In the genomic region with DNA sequence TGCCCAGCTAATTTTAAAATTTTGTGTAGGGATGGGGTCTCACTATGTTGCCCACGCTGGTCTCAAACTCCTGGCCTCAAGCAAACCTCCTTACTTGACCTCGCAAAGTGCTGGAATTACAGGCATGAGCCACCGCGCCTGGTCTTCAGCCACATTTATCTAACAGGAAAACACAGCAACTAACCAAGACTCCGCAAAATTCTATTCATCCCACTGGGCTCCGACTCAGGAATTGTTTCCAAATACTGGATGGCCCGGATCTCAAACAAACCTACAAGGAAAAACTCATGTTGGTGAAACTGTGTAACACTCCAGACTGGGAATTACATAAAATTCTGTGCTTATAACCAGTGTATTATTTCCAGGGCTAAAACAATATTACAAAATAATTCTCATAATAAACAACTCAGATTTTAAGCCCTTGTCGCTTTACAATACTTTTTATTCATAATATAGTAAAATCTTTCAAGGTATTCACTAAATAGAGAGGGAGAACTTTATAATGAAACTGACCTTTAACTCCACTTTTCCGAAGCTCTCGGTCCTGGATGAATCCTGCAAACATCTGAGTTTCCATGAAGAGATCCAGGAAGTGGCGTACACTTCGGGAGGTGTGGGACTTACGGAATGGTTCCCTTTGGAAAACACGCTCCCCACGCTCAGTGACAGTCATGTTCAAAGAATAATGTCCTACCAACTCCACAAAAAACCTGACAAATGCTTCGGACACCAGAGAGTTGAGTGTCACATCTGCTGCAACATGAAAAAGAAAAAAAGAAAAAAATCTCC, we compare ENCODE assay signal across 21 cellular contexts.
"Had no signal": no experiment of that assay in that cellular context is flagged by ENCODE, and none has a peak within 500 bp of the region (broad histone marks: within the 10 kb centered on the region; RNA-seq: fewer than 3 reads in every experiment).

No MANE protein-coding gene starts in this region.

- H3K9me3 ChIP-seq: esophagus squamous epithelium, neutrophil, testis, transverse colon had no signal

- FAIRE-seq: colon, islet of Langerhans, urothelium cell line had no signal

- H3K36me3 ChIP-seq: cardiac muscle cell, neutrophil, transverse colon had no signal

- H3K4me1 ChIP-seq: testis, transverse colon had no signal

- H3K27ac ChIP-seq: cardiac muscle cell, esophagus squamous epithelium, neutrophil, skin epidermis, testis, transverse colon had no signal

- H3K4me3 ChIP-seq: cardiac muscle cell, esophagus squamous epithelium, skin epidermis, testis, transverse colon had no signal

- DNase-seq: cerebellar nuclear complex; esophagus squamous epithelium; foreskin fibroblast; head of caudate nucleus; hypothalamus; mammary epithelial cell; naive thymus-derived CD4-positive, alpha-beta T cell; nephron progenitor cell; stimulated activated CD4-positive, alpha-beta T cell treated with anti-CD3 and anti-CD28 coated beads, Interleukin-2, amount 100 ng/mL, for 24 hours; stimulated activated CD4-positive, alpha-beta T cell treated with anti-CD3 and anti-CD28 coated beads, Interleukin-4, amount 100 ng/mL, for 4 hours; stimulated activated naive B cell treated with anti-CD40 and anti-IgM and Interleukin-4, amounts not matched to agents 10 μg/mL and 1 μg/mL and 100 μg/mL, for 72 hours; stimulated activated naive CD8-positive, alpha-beta T cell treated with anti-CD3 and anti-CD28 coated beads, Interleukin-15, amount 100 ng/mL, for 72 hours; testis; transverse colon had no signal

- H3K27me3 ChIP-seq: cardiac muscle cell, esophagus squamous epithelium, testis, transverse colon had no signal

- ATAC-seq: naive thymus-derived CD4-positive, alpha-beta T cell; sciatic nerve; stimulated activated naive B cell treated with anti-CD40 and anti-IgM and Interleukin-4, amounts not matched to agents 10 μg/mL and 1 μg/mL and 100 μg/mL, for 72 hours; stimulated activated naive CD8-positive, alpha-beta T cell treated with anti-CD3 and anti-CD28 coated beads, Interleukin-15, amount 100 ng/mL, for 72 hours had no signal
